In genomic region chr13:102724923-102725322, GRCh38 we compare ENCODE assay signal across 9 cellular contexts. TPM values are rescaled to one million over a fixed set of nuclear protein-coding genes. Genes with fewer than 3 reads are reported as not detected.
DNase-seq lines count a peak whose midpoint lies in the region; ATAC-seq and TF ChIP-seq lines count a peak whose summit lies in the region.
"Had no signal": no experiment of that assay in that cellular context is flagged by ENCODE, and none has a peak within 500 bp of the region (broad histone marks: within the 10 kb centered on the region; RNA-seq: fewer than 3 reads in every experiment).

No MANE protein-coding gene starts in this region.

- ATAC-seq in left lobe of liver (peak; percentile 93), HG03097 (IDR thresholded peaks at IDR 0.05; ENCODE audit: low FRiP score, unreplicated experiment) (no peak)

- H3K27ac ChIP-seq in WERI-Rb-1 = no peak overlapping the region

- peaks cover 3% of the 10 kb centered on the region for H3K4me1 Mint-ChIP-seq in activated naive CD8-positive, alpha-beta T cell treated with anti-CD3 and anti-CD28 coated beads for 36 hours

- no peaks in the 10 kb centered on the region for H3K79me2 ChIP-seq in Loucy (ENCODE audit: insufficient read depth, low read length)

- TF ChIP-seq CTCF in Loucy (conservative IDR thresholded peaks at IDR 0.05; ENCODE audit: low read length) (peak; percentile 65), WERI-Rb-1 (IDR thresholded peaks at IDR 0.05; ENCODE audit: low read depth, low read length) (peak; percentile 80)

- no peaks in the 10 kb centered on the region for H3K4me1 ChIP-seq in Loucy (ENCODE audit: insufficient read depth, low read length, poor library complexity, severe bottlenecking)

- H3K4me3 ChIP-seq in Loucy (ENCODE audit: low read length, poor library complexity, severe bottlenecking) = no peak overlapping the region
- no peak overlapping the region for H3K4me3 ChIP-seq in WERI-Rb-1 (ENCODE audit: low read depth, low read length)

- no peaks in the 10 kb centered on the region for H3K9me2 ChIP-seq in Loucy (replicated peaks; ENCODE audit: low read depth, low read length)

- no peaks in the 10 kb centered on the region for H3K9me3 ChIP-seq in Loucy (ENCODE audit: insufficient read depth, low read depth, low read length)
- peaks cover 2% of the 10 kb centered on the region for H3K9me3 ChIP-seq in WERI-Rb-1 (ENCODE audit: severe bottlenecking)

- DNase-seq in SIG-M5 treated with dmso at 0.1 percent for 504 hours (lab: John Stamatoyannopoulos, UW; ENCODE audit: unreplicated experiment) (peak; percentile 49), SIG-M5 (lab: John Stamatoyannopoulos, UW) (no peak), WERI-Rb-1 (peak; percentile 59), left lobe of liver (ENCODE audit: low spot score) (no peak), mucosa of gallbladder (ENCODE audit: low spot score) (no peak)
- DNase-seq in activated naive CD8-positive, alpha-beta T cell treated with anti-CD3 and anti-CD28 coated beads for 36 hours = no peak

- H3K27me3 Mint-ChIP-seq in activated naive CD8-positive, alpha-beta T cell treated with anti-CD3 and anti-CD28 coated beads for 36 hours = peaks cover 7% of the 10 kb centered on the region

- H3F3A ChIP-seq in Loucy (ENCODE audit: low read depth) = no peaks in the 10 kb centered on the region

- H3K36me3 ChIP-seq in Loucy (ENCODE audit: insufficient read depth, low read length) = no peaks in the 10 kb centered on the region
- no peaks in the 10 kb centered on the region for H3K36me3 ChIP-seq in WERI-Rb-1

- H3K27me3 ChIP-seq in Loucy (ENCODE audit: insufficient read depth, low read length, poor library complexity, severe bottlenecking) (no peaks in the 10 kb centered on the region), WERI-Rb-1 (ENCODE audit: insufficient read depth, low read depth, severe bottlenecking) (no peaks in the 10 kb centered on the region)

- no peaks in the 10 kb centered on the region for H3K36me3 Mint-ChIP-seq in activated naive CD8-positive, alpha-beta T cell treated with anti-CD3 and anti-CD28 coated beads for 36 hours

- no peak overlapping the region for H3K4me3 Mint-ChIP-seq in activated naive CD8-positive, alpha-beta T cell treated with anti-CD3 and anti-CD28 coated beads for 36 hours

- H3K9ac ChIP-seq in Loucy (ENCODE audit: low read depth, low read length, poor library complexity, severe bottlenecking) = no peak overlapping the region

- H4K20me1 ChIP-seq in Loucy (ENCODE audit: insufficient read depth, low read length, poor library complexity, severe bottlenecking) = no peaks in the 10 kb centered on the region

- H3K9me3 Mint-ChIP-seq in activated naive CD8-positive, alpha-beta T cell treated with anti-CD3 and anti-CD28 coated beads for 36 hours = no peaks in the 10 kb centered on the region

- H3K27ac Mint-ChIP-seq in activated naive CD8-positive, alpha-beta T cell treated with anti-CD3 and anti-CD28 coated beads for 36 hours = no peak overlapping the region

- no peak overlapping the region for H3K4me2 ChIP-seq in Loucy (ENCODE audit: low read depth, low read length, poor library complexity, severe bottlenecking)

- 0 out of 2 replicates have a peak overlapping the region, but pooled peaks have one; percentile 70 for H2AFZ ChIP-seq in Loucy (ENCODE audit: low read length)

RNA-seq across cellular contexts. Expression of gene METTL21C, which starts 30.1 kb away (rescaled TPM):
- total RNA-seq in left lobe of liver (not detected), mucosa of gallbladder (0.52 TPM)
- total RNA-seq in activated naive CD8-positive, alpha-beta T cell treated with anti-CD3 and anti-CD28 coated beads for 36 hours = not detected
- total RNA-seq: activated CD8-positive, alpha-beta memory T cell treated with anti-CD3 and anti-CD28 coated beads for 36 hours had no signal

RNA-seq across cellular contexts. Expression of gene TEX30, which starts 48.7 kb away (rescaled TPM):
- 9.4 TPM for total RNA-seq in left lobe of liver
- 7.2 TPM for total RNA-seq in mucosa of gallbladder
- 10 to 100 TPM; 42.3 to 44.8 TPM for total RNA-seq in activated naive CD8-positive, alpha-beta T cell treated with anti-CD3 and anti-CD28 coated beads for 36 hours

Comparison
In these comparisons a context has a peak if more than half of its experiments do, and no peak if none do; other contexts are left out.
1. DNase-seq: peak in SIG-M5 treated with dmso at 0.1 percent for 504 hours (single experiment) and WERI-Rb-1 (single experiment); none in SIG-M5 (single experiment), left lobe of liver (single experiment), mucosa of gallbladder (single experiment) and activated naive CD8-positive, alpha-beta T cell treated with anti-CD3 and anti-CD28 coated beads for 36 hours (single experiment).